In the genomic region with DNA sequence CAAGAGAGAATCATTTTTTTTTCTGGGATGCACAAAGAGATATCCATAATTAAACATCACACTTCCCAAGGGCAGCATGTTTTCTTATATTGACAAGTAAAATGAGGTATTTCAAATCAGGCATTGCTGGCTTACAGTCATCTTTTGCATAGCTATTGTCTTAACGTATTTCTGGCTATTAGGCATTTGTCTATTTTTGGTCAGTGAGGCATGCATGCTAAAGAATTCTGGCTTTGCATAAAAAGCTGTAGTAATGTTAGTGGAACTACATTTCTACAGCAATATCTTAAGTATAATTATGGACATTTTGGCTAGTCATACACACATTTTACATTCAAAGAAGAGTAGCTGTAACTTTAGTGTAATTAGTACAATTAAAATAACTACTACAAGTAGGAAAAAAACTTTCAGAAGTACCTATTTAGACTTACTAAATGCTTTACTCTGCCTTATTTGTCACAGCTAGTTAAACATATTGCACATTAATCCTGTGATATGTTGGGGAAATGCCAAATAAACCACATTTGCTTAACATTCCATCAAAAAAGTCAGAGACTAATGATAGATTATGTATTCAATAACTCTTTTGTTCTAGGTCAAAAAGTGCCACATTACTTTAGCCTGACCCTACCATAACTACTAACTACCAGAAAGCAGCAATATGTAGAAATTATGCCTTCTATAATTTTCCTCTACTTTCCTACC, we compare ENCODE assay signal across 24 cellular contexts.
"Had no signal": no experiment of that assay in that cellular context is flagged by ENCODE, and none has a peak within 500 bp of the region (broad histone marks: within the 10 kb centered on the region; RNA-seq: fewer than 3 reads in every experiment).

No MANE protein-coding gene starts in this region.

- H2AFZ ChIP-seq: parathyroid adenoma had no signal

- DNase-seq: activated CD4-positive, alpha-beta T cell treated with anti-CD3 and anti-CD28 coated beads for 1 hour; activated CD4-positive, alpha-beta T cell treated with anti-CD3 and anti-CD28 coated beads, Interleukin-2, amount 50 U/mL, for 1 hour; activated CD8-positive, alpha-beta T cell treated with anti-CD3 and anti-CD28 coated beads, Interleukin-2, amount 10 ng/mL, durations not matched to agents 7 days and 5 days; activated gamma-delta T cell; activated naive CD4-positive, alpha-beta T cell treated with anti-CD3 and anti-CD28 coated beads, Interleukin-2, amount 50 U/mL, for 16 hours; activated naive CD8-positive, alpha-beta T cell treated with anti-CD3 and anti-CD28 coated beads, Interleukin-2, amount 50 U/mL, for 24 hours; brain microvascular endothelial cell; central memory CD4-positive, alpha-beta T cell; dermis blood vessel endothelial cell; effector CD8-positive, alpha-beta T cell; erythroblast; lower lobe of right lung; mesendoderm; mucosa of descending colon; nephron progenitor cell; nucleus accumbens; stimulated activated CD4-positive, alpha-beta T cell treated with anti-CD3 and anti-CD28 coated beads, Interleukin-15, amount 100 ng/mL, for 24 hours; stimulated activated naive B cell treated with anti-CD40 and anti-IgM and Interleukin-4, amounts not matched to agents 10 μg/mL and 1 μg/mL and 100 μg/mL, for 72 hours; T-helper 9 cell had no signal

- H3K4me2 ChIP-seq: smooth muscle cell had no signal

- H3K4me3 ChIP-seq: lower lobe of right lung, mucosa of descending colon, smooth muscle cell, thoracic aorta had no signal

- H3K27me3 ChIP-seq: brain microvascular endothelial cell had no signal

- H3K79me2 ChIP-seq: parathyroid adenoma had no signal

- H3K9ac ChIP-seq: parathyroid adenoma had no signal

- H3K36me3 ChIP-seq: brain microvascular endothelial cell, lower lobe of right lung, thoracic aorta had no signal

- H3K4me1 ChIP-seq: lower lobe of right lung, parathyroid adenoma had no signal

- H3K27ac ChIP-seq: brain microvascular endothelial cell, lower lobe of right lung, parathyroid adenoma, thoracic aorta had no signal

- H3K9me3 ChIP-seq: lower lobe of right lung, mucosa of descending colon, thoracic aorta had no signal

- ATAC-seq: activated CD8-positive, alpha-beta T cell treated with anti-CD3 and anti-CD28 coated beads, Interleukin-2, amount 10 ng/mL, durations not matched to agents 7 days and 5 days; activated naive CD8-positive, alpha-beta T cell treated with anti-CD3 and anti-CD28 coated beads, Interleukin-2, amount 50 U/mL, for 24 hours; left lobe of liver; lower lobe of right lung; mucosa of descending colon; sciatic nerve; stimulated activated naive B cell treated with anti-CD40 and anti-IgM and Interleukin-4, amounts not matched to agents 10 μg/mL and 1 μg/mL and 100 μg/mL, for 72 hours had no signal
